In the genomic region with DNA sequence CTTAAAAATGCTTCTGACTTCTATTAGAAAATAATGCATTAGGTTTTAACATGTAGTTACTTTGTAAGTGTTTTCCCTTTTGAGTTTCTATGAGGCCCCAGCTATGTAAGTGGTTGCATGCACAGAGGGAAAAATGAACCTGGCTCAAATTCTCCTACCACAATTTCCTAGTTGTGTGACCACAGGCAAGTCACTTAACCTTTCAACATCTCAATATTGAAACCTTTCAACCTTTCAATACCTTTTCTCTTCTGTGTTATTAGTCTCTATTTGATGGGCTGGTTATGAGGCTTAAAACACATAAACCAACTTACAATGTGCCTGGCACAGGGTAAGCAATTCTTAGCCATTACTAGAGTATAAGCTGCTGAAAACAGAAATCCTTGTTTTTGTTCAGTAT, we compare ENCODE assay signal across 15 cellular contexts.
DNase-seq lines count a peak whose midpoint lies in the region; ATAC-seq, FAIRE-seq and TF ChIP-seq lines count a peak whose summit lies in the region.
"Had no signal": no experiment of that assay in that cellular context is flagged by ENCODE, and none has a peak within 500 bp of the region (broad histone marks: within the 10 kb centered on the region; RNA-seq: fewer than 3 reads in every experiment).

No MANE protein-coding gene starts in this region.

- DNase-seq in GM12892 (ENCODE audit: insufficient read length) (no peak), NOMO-1 treated with dmso at 0.1 percent for 144 hours (lab: John Stamatoyannopoulos, UW; ENCODE audit: unreplicated experiment) (no peak), SW 1271 (lab: John Stamatoyannopoulos, UW) (no peak), SHP77 (lab: John Stamatoyannopoulos, UW) (no peak), H7 (no peak)
- DNase-seq: ACHN; DMS 273 treated with DMSO at 0.1 percent for 48 hours; esophagus squamous epithelium; Karpas-422; NCI-H2029 treated with DMSO at 0.1 percent for 48 hours; stimulated activated CD4-positive, alpha-beta T cell treated with anti-CD3 and anti-CD28 coated beads, Interleukin-12 subunit alpha, Interleukin-12 subunit beta, amount 100 ng/mL, for 4 hours had no signal

- no peak overlapping the region for H3K4me3 ChIP-seq in H7 (ENCODE audit: insufficient read depth, low read depth, low read length)
- H3K4me3 ChIP-seq: esophagus squamous epithelium, SK-N-MC had no signal

- no peaks in the 10 kb centered on the region for H3K36me3 ChIP-seq in H7 (replicated peaks; ENCODE audit: control insufficient read depth, insufficient read depth, low read length)
- H3K36me3 ChIP-seq: esophagus squamous epithelium had no signal

- no peak for TF ChIP-seq POLR2A in GM12892 (IDR thresholded peaks at IDR 0.05; ENCODE audit: low read depth, low read length)

- ATAC-seq in GM19372 (IDR thresholded peaks at IDR 0.05; ENCODE audit: low read depth, unreplicated experiment): peak; percentile 52
- ATAC-seq in HG02610 (IDR thresholded peaks at IDR 0.05; ENCODE audit: unreplicated experiment): peak; percentile 83
- ATAC-seq in HG03196 (IDR thresholded peaks at IDR 0.05; ENCODE audit: unreplicated experiment): peak; percentile 67

- peak; percentile 82 for FAIRE-seq in GM12892 (lab: Jason Lieb, UNC)

- no peaks in the 10 kb centered on the region for H3K27me3 ChIP-seq in H7 (ENCODE audit: control insufficient read depth, insufficient read depth, low read length)
- H3K27me3 ChIP-seq: esophagus squamous epithelium had no signal
